In genomic region chr3:37861540-37862051, GRCh38 we compare ENCODE assay signal across 8 cellular contexts. TPM values are rescaled to one million over a fixed set of nuclear protein-coding genes. Genes with fewer than 3 reads are reported as not detected.
DNase-seq lines count a peak whose midpoint lies in the region; ATAC-seq and TF ChIP-seq lines count a peak whose summit lies in the region.

TSS of gene CTDSPL (plus strand) at chr3:37861880. CDS start at chr3:37862200, 320 bp downstream.

- no peaks in the 10 kb centered on the region for H3K9me3 ChIP-seq in BLaER1 treated with 17β-estradiol and CSF1 and Interleukin-3, amounts not matched to agents 10 nM and 100 nM (replicated peaks in 1 of 11)
- H3K9me3 ChIP-seq in muscle layer of duodenum (ENCODE audit: control insufficient read depth in 1 of 2, low read length in 2 of 2), result no peaks in the 10 kb centered on the region
- H3K9me3 ChIP-seq in vagina, result no peaks in the 10 kb centered on the region

- H4K20me1 ChIP-seq in BLaER1 treated with 17β-estradiol and CSF1 and Interleukin-3, amounts not matched to agents 10 nM and 100 nM, result peaks cover 0 to 26% (median 13%) of the 10 kb centered on the region in 11 experiments; a peak in 14 of 22 replicates

- TF ChIP-seq POLR2A in vagina (IDR thresholded peaks at IDR 0.05), result no peak

- H3K27ac Mint-ChIP-seq in activated CD8-positive, alpha-beta T cell treated with anti-CD3 and anti-CD28 coated beads for 36 hours, result no peak within 1 kb of the TSS

- H3K4me1 Mint-ChIP-seq in activated CD8-positive, alpha-beta T cell treated with anti-CD3 and anti-CD28 coated beads for 36 hours (ENCODE audit: low read depth), result peaks cover 22% of the 10 kb centered on the region

- peaks cover 14 to 45% (median 37%) of the 10 kb centered on the region in 10 experiments; a peak in 19 of 20 replicates for H3K4me1 ChIP-seq in BLaER1 treated with 17β-estradiol and CSF1 and Interleukin-3, amounts not matched to agents 10 nM and 100 nM
- peaks cover 5 to 30% of the 10 kb centered on the region in 2 donors for H3K4me1 ChIP-seq in muscle layer of duodenum (ENCODE audit: control insufficient read depth in 1 of 2, insufficient read depth in 2 of 2, low read length in 2 of 2)
- H3K4me1 ChIP-seq in vagina, result peaks cover 55% of the 10 kb centered on the region

- no peaks in the 10 kb centered on the region for H3K9me3 Mint-ChIP-seq in activated CD8-positive, alpha-beta T cell treated with anti-CD3 and anti-CD28 coated beads for 36 hours

- POLR2A ChIA-PET in activated CD8-positive, alpha-beta T cell treated with anti-CD3 and anti-CD28 coated beads for 36 hours (lab: Charles Lee), result interaction anchor here (0.7 kb wide), 1 partner anchor 40 kb away, joined by 3 read pairs; no protein-coding TSS in a partner anchor

- TF ChIP-seq CTCF in activated CD8-positive, alpha-beta T cell treated with anti-CD3 and anti-CD28 coated beads for 36 hours (IDR thresholded peaks at IDR 0.05), result no peak
- TF ChIP-seq CTCF in fibroblast of mammary gland (conservative IDR thresholded peaks at IDR 0.05; ENCODE audit: control insufficient read depth, insufficient read depth, low read depth, low read length) (no peak), vagina (IDR thresholded peaks at IDR 0.05) (no peak)

- peak within 1 kb of the TSS; percentile 95 to 100 (median 99) for H3K4me2 ChIP-seq in BLaER1 treated with 17β-estradiol and CSF1 and Interleukin-3, amounts not matched to agents 10 nM and 100 nM

- peak within 1 kb of the TSS; percentile 63 to 81 (median 70) for H3K4me3 ChIP-seq in BLaER1 treated with 17β-estradiol and CSF1 and Interleukin-3, amounts not matched to agents 10 nM and 100 nM
- H3K4me3 ChIP-seq in fibroblast of mammary gland (ENCODE audit: control insufficient read depth, low read depth, low read length) (peak within 1 kb of the TSS; percentile 81), muscle layer of duodenum (ENCODE audit: low read depth in 1 of 2, low read length in 2 of 2) (peak within 1 kb of the TSS; percentile 80 to 88), vagina (peak within 1 kb of the TSS; percentile 80 to 86)

- peaks cover 14% of the 10 kb centered on the region for H3K27me3 Mint-ChIP-seq in activated CD8-positive, alpha-beta T cell treated with anti-CD3 and anti-CD28 coated beads for 36 hours

- H3K36me3 ChIP-seq in BLaER1 treated with 17β-estradiol and CSF1 and Interleukin-3, amounts not matched to agents 10 nM and 100 nM, result no peaks in the 10 kb centered on the region
- no peaks in the 10 kb centered on the region for H3K36me3 ChIP-seq in muscle layer of duodenum (ENCODE audit: control insufficient read depth in 1 of 2, insufficient read depth in 2 of 2, low read length in 2 of 2)
- no peaks in the 10 kb centered on the region for H3K36me3 ChIP-seq in vagina

- DNase-seq in HT-29 (ENCODE audit: low spot score) (peak; percentile 12), fibroblast of mammary gland (ENCODE audit: low read depth) (peak; percentile 42), vagina (ENCODE audit: extremely low spot score in 2 of 2) (no peak)
- no peak for DNase-seq in activated CD8-positive, alpha-beta T cell treated with anti-CD3 and anti-CD28 coated beads for 36 hours

- H3K27me3 ChIP-seq in BLaER1 treated with 17β-estradiol and CSF1 and Interleukin-3, amounts not matched to agents 10 nM and 100 nM, result peaks cover 4 to 37% (median 25%) of the 10 kb centered on the region in 11 experiments; a peak in 18 of 22 replicates
- H3K27me3 ChIP-seq in muscle layer of duodenum (ENCODE audit: low read depth, low read length) (no peaks in the 10 kb centered on the region), vagina (no peaks in the 10 kb centered on the region)

- intact Hi-C loops in activated CD8-positive, alpha-beta T cell treated with anti-CD3 and anti-CD28 coated beads for 36 hours (cut with micrococcal nuclease), result no loop called here
- intact Hi-C loops in vagina (cut with DNase I), result no loop called here

- H3K36me3 Mint-ChIP-seq in activated CD8-positive, alpha-beta T cell treated with anti-CD3 and anti-CD28 coated beads for 36 hours (ENCODE audit: low read depth), result no peaks in the 10 kb centered on the region

- ATAC-seq in activated CD8-positive, alpha-beta T cell treated with anti-CD3 and anti-CD28 coated beads for 36 hours, result no peak
- ATAC-seq in HG02885 (IDR thresholded peaks at IDR 0.05; ENCODE audit: poor library complexity, unreplicated experiment) (no peak), GM19035 (IDR thresholded peaks at IDR 0.05; ENCODE audit: unreplicated experiment) (no peak)

- peak within 1 kb of the TSS in 8 of 11 experiments; percentile 33 to 60 (median 54); a peak in 12 of 22 replicates for H3K27ac ChIP-seq in BLaER1 treated with 17β-estradiol and CSF1 and Interleukin-3, amounts not matched to agents 10 nM and 100 nM
- H3K27ac ChIP-seq in muscle layer of duodenum (ENCODE audit: low read length) (peak within 1 kb of the TSS; percentile 56), vagina (peak within 1 kb of the TSS; percentile 91)

- H3K4me3 Mint-ChIP-seq in activated CD8-positive, alpha-beta T cell treated with anti-CD3 and anti-CD28 coated beads for 36 hours, result peak within 1 kb of the TSS; percentile 68

- CTCF ChIA-PET in activated CD8-positive, alpha-beta T cell treated with anti-CD3 and anti-CD28 coated beads for 36 hours (lab: Charles Lee), result no interaction called here

- H3K9ac ChIP-seq in BLaER1 treated with 17β-estradiol and CSF1 and Interleukin-3, amounts not matched to agents 10 nM and 100 nM, result peak within 1 kb of the TSS; percentile 58 to 80 (median 75)

RNA-seq across cellular contexts. Expression of gene CTDSPL, which starts in this region (rescaled TPM):
- 33.3 and 34.6 TPM in 2 replicates for total RNA-seq in HT-29 (2014; rRNA removed; shearing (Covaris generic))
- 1 to 10 TPM; 1.2 to 1.7 TPM for total RNA-seq in activated CD8-positive, alpha-beta T cell treated with anti-CD3 and anti-CD28 coated beads for 36 hours
- 28.0 TPM for total RNA-seq in vagina

Comparison
In these comparisons a context has a peak if more than half of its experiments do, and no peak if none do; other contexts are left out.
1. RNA of gene CTDSPL (total RNA-seq): 33.3 to 34.6 TPM in HT-29 and 28.0 TPM in vagina (single experiment); 1.2 to 1.7 TPM in activated CD8-positive, alpha-beta T cell treated with anti-CD3 and anti-CD28 coated beads for 36 hours; every median in the first group is over 10 times any median in the second.
2. DNase-seq: peak in HT-29 (single experiment) and fibroblast of mammary gland (single experiment); none in activated CD8-positive, alpha-beta T cell treated with anti-CD3 and anti-CD28 coated beads for 36 hours (single experiment) and vagina (0 of 2).
3. Peak in every context shown above with its lines, with median percentiles within 50 percentile points of each other: H3K27ac ChIP-seq and H3K4me3 ChIP-seq.